In the genomic region with DNA sequence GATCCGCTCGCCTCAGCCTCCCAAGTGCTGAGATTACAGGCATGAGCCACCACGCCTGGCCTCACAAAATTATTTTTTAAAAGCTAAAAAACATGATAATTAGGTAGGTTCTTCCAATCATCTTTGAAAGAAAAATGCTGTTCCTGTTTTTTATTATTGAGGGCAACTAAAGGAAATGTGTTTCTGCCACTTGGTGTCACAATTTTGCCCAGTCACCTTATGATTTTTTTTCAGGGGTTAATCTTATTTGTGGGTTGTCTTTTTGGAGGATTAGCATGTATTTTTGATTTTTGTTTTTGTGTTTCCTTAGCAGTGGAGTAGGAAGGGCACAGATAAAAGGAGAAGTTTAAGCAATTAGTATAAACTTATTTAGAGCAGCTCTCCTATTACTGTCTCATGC, we compare ENCODE assay signal across 1 cellular context.
TF ChIP-seq lines count a peak whose summit lies in the region.

No MANE protein-coding gene starts in this region.

TF ChIP-seq in HepG2, 621 proteins besides CTCF, POLR2A, EP300 and RAD21 (continued from another document):
- no peak for TF ChIP-seq ZNF331 (CRISPR knock-in tag; IDR thresholded peaks at IDR 0.05)
- TF ChIP-seq, protein P1, sequence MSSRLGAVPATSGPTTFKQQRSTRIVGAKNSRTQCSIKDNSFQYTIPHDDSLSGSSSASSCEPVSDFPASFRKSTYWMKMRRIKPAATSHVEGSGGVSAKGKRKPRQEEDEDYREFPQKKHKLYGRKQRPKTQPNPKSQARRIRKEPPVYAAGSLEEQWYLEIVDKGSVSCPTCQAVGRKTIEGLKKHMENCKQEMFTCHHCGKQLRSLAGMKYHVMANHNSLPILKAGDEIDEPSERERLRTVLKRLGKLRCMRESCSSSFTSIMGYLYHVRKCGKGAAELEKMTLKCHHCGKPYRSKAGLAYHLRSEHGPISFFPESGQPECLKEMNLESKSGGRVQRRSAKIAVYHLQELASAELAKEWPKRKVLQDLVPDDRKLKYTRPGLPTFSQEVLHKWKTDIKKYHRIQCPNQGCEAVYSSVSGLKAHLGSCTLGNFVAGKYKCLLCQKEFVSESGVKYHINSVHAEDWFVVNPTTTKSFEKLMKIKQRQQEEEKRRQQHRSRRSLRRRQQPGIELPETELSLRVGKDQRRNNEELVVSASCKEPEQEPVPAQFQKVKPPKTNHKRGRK (CRISPR knock-in tag; IDR thresholded peaks at IDR 0.05), result no peak
